ENCODE assay signal across 8 cellular contexts in genomic region chr17:59221159-59221847, GRCh38. TPM values are rescaled to one million over a fixed set of nuclear protein-coding genes. Genes with fewer than 3 reads are reported as not detected.
DNase-seq lines count a peak whose midpoint lies in the region; ATAC-seq and TF ChIP-seq lines count a peak whose summit lies in the region.

No MANE protein-coding gene starts in this region.

- H3F3A ChIP-seq in SU-DHL-6 (ENCODE audit: insufficient read depth) = no peaks in the 10 kb centered on the region; the same call in 1 of the 2 replicates

- no peaks in the 10 kb centered on the region for H3K9me3 ChIP-seq in SU-DHL-6 (ENCODE audit: insufficient read depth, low read length)
- H3K9me3 ChIP-seq in gastroesophageal sphincter = no peaks in the 10 kb centered on the region

- peak overlapping the region; percentile 90 for H3K4me2 ChIP-seq in SU-DHL-6 (ENCODE audit: low read depth, low read length, poor library complexity, severe bottlenecking)

- no peak for TF ChIP-seq POLR2A in gastroesophageal sphincter (IDR thresholded peaks at IDR 0.05)

- H3K9ac ChIP-seq in SU-DHL-6 (ENCODE audit: low read length) = peak overlapping the region; percentile 86

- no peaks in the 10 kb centered on the region for H3K9me2 ChIP-seq in SU-DHL-6 (replicated peaks; ENCODE audit: insufficient read depth, low read length)

- H3K4me1 ChIP-seq in gastroesophageal sphincter = peaks cover 0 to 16% (median 0%) of the 10 kb centered on the region in 3 donors

- H3K4me3 ChIP-seq in SU-DHL-6 (ENCODE audit: insufficient read depth, low read length, poor library complexity, severe bottlenecking) (peak overlapping the region; percentile 93), gastroesophageal sphincter (peak overlapping the region; percentile 68 to 91)

- peak overlapping the region; percentile 100 for H2AFZ ChIP-seq in SU-DHL-6 (ENCODE audit: low read depth, low read length, severe bottlenecking)

- no peaks in the 10 kb centered on the region for H3K36me3 ChIP-seq in SU-DHL-6 (ENCODE audit: low read length)
- H3K36me3 ChIP-seq in gastroesophageal sphincter = no peaks in the 10 kb centered on the region

- WGBS in gastroesophageal sphincter (ENCODE audit: low coverage in 1 of 2), 2 donors = 17 to 32% methylated on average over 6 to 8 of the region's 17 CpGs

- DNase-seq in SKM-1 treated with dmso at 0.1 percent for 144 hours (lab: John Stamatoyannopoulos, UW; ENCODE audit: unreplicated experiment) (peak; percentile 6), SKM-1 (lab: John Stamatoyannopoulos, UW; ENCODE audit: unreplicated experiment) (no peak), putamen (ENCODE audit: low spot score) (peak; percentile 42), H4 (ENCODE audit: low spot score) (no peak), NCI-H1092 treated with DMSO at 0.1 percent for 48 hours (lab: John Stamatoyannopoulos, UW) (no peak), activated gamma-delta T cell (lab: John Stamatoyannopoulos, UW) (no peak)

- no peaks in the 10 kb centered on the region for H4K20me1 ChIP-seq in SU-DHL-6 (ENCODE audit: low read depth, low read length)

- TF ChIP-seq CTCF in SU-DHL-6 (IDR thresholded peaks at IDR 0.05; ENCODE audit: insufficient read depth, low read length, poor library complexity, severe bottlenecking) (no peak), gastroesophageal sphincter (IDR thresholded peaks at IDR 0.05) (no peak)

- no peaks in the 10 kb centered on the region for H3K79me2 ChIP-seq in SU-DHL-6 (ENCODE audit: insufficient read depth, low read length)

- H3K27ac ChIP-seq in SU-DHL-6 (ENCODE audit: low read depth, low read length) (no peak overlapping the region), gastroesophageal sphincter (peak overlapping the region in 3 of 4 donors; percentile 75 to 83 (median 81))

- H3K27me3 ChIP-seq in SU-DHL-6 (ENCODE audit: low read length) (no peaks in the 10 kb centered on the region), gastroesophageal sphincter (no peaks in the 10 kb centered on the region)

- no peak for TF ChIP-seq EP300 in gastroesophageal sphincter (IDR thresholded peaks at IDR 0.05)

- ATAC-seq in gastroesophageal sphincter = no peak

RNA-seq across cellular contexts. Expression of gene GDPD1, which starts 1.0 kb away (rescaled TPM):
- total RNA-seq in gastroesophageal sphincter = 1 to 10 TPM in 2 of 4 donors, under 1 TPM in 2; 0.67 to 6.2 (median 2.5) TPM
- 3.7 and 7.4 TPM in 2 replicates for total RNA-seq in H4 (2014; rRNA removed; shearing (Covaris generic))

RNA-seq across cellular contexts. Expression of gene SMG8, which starts 11.5 kb away (rescaled TPM):
- total RNA-seq in gastroesophageal sphincter = 10 to 100 TPM; 10.6 to 13.5 (median 10.6) TPM
- 21.8 and 23.5 TPM in 2 replicates for total RNA-seq in H4 (2014; rRNA removed; shearing (Covaris generic))

Comparison
In these comparisons a context has a peak if more than half of its experiments do, and no peak if none do; other contexts are left out.
1. DNase-seq: peak in SKM-1 treated with dmso at 0.1 percent for 144 hours (single experiment) and putamen (single experiment); none in SKM-1 (single experiment), H4 (single experiment), NCI-H1092 treated with DMSO at 0.1 percent for 48 hours (single experiment) and activated gamma-delta T cell (single experiment).